Comparison of ENCODE assay signal across 7 cellular contexts in genomic region chr7:3162798-3163197, GRCh38.
DNase-seq lines count a peak whose midpoint lies in the region; ATAC-seq, FAIRE-seq and TF ChIP-seq lines count a peak whose summit lies in the region.
"Not testable (repeated sequence)": the region's sequence is repeated elsewhere in the genome, so short reads cannot be mapped to it uniquely, and the experiment has no call there.

No MANE protein-coding gene starts in this region.

- POLR2A ChIA-PET in HEK293 (lab: Yijun Ruan, JAX); H1 (lab: Charles Lee; ENCODE audit: partially characterized antibody); HepG2 (lab: Yijun Ruan, JAX): not testable (repeated sequence)
- POLR2A ChIA-PET in K562 (lab: Yijun Ruan, JAX): interaction anchor here (0.5 kb wide), 1 partner anchor 46 kb away, joined by 3 read pairs; no protein-coding TSS in a partner anchor

- peaks cover 37% of the 10 kb centered on the region for H3K4me1 Mint-ChIP-seq in neural progenitor cell

- H2BK5ac ChIP-seq in H1 (ENCODE audit: low read depth, low read length): not testable (repeated sequence)

- not testable (repeated sequence) for H3K14ac ChIP-seq in H1 (ENCODE audit: insufficient read length)

- H3K27ac ChIP-seq in HEK293 (ENCODE audit: extremely low read depth, low read depth, low read length); K562 (ENCODE audit: extremely low read depth, low read depth, low read length); H1 (ENCODE audit: low read depth, low read length); HepG2 (ENCODE audit: extremely low read length, insufficient read depth, low read length); neural progenitor cell: not testable (repeated sequence)
- H3K27ac ChIP-seq in VCaP (peak overlapping the region; percentile 76; the same call in 1 of the 2 replicates), cardiac muscle cell (peak overlapping the region; percentile 97)

- not testable (repeated sequence) for H3K56ac ChIP-seq in H1 (replicated peaks; ENCODE audit: insufficient read length, low read depth, low read length)

- H3K4me2 ChIP-seq in K562 (ENCODE audit: insufficient read depth, low read length); H1 (ENCODE audit: insufficient read depth in 1 of 2, low read depth in 2 of 2, low read length in 2 of 2); HepG2 (ENCODE audit: low read depth, low read length); neural progenitor cell: not testable (repeated sequence)

- not testable (repeated sequence) for H3K23me2 ChIP-seq in H1 (ENCODE audit: low read depth, low read length)

- H3K79me1 ChIP-seq in H1 (ENCODE audit: low read depth, low read length): not testable (repeated sequence)

- not testable (repeated sequence) for H3K9me3 ChIP-seq in HEK293 (ENCODE audit: control insufficient read depth, insufficient read depth, low read depth, low read length); K562 (replicated peaks; ENCODE audit: control insufficient read depth, insufficient read depth, low read depth, low read length); H1 (ENCODE audit: insufficient read depth in 2 of 2, low read depth in 1 of 2, low read length in 1 of 2); cardiac muscle cell (ENCODE audit: low read depth); HepG2 (ENCODE audit: low read length); neural progenitor cell (ENCODE audit: low read depth)

- not testable (repeated sequence) for TF ChIP-seq CTCF in HEK293 (tag by site-specific recombination; IDR thresholded peaks at IDR 0.05); VCaP (conservative IDR thresholded peaks at IDR 0.05); K562 (IDR thresholded peaks at IDR 0.05 in 2 of 3, conservative IDR thresholded peaks at IDR 0.05 in 1 of 3; ENCODE audit: insufficient read depth in 2 of 3, low read depth in 1 of 3, low read length in 3 of 3); H1 (IDR thresholded peaks at IDR 0.05; ENCODE audit: control extremely low read depth in 1 of 3, insufficient read depth in 1 of 3, low read depth in 1 of 3, low read length in 3 of 3); cardiac muscle cell (IDR thresholded peaks at IDR 0.05; ENCODE audit: low read depth, low read length); HepG2 (CRISPR knock-in tag; IDR thresholded peaks at IDR 0.05); neural progenitor cell (IDR thresholded peaks at IDR 0.05)

- not testable (repeated sequence) for H3K9me1 ChIP-seq in K562 (ENCODE audit: control insufficient read depth, insufficient read depth, low read length)

- H2BK20ac ChIP-seq in H1 (ENCODE audit: low read length): peak overlapping the region; percentile 29; the same call in 1 of the 2 replicates

- H2AK5ac ChIP-seq in H1 (ENCODE audit: low read depth, low read length): not testable (repeated sequence)

- not testable (repeated sequence) for ATAC-seq in K562, HepG2

- H2BK15ac ChIP-seq in H1 (ENCODE audit: low read length): not testable (repeated sequence)

- FAIRE-seq in K562 (lab: Jason Lieb, UNC); H1 (lab: Jason Lieb, UNC); HepG2 (lab: Jason Lieb, UNC): not testable (repeated sequence)

- not testable (repeated sequence) for H3K36me3 Mint-ChIP-seq in neural progenitor cell

- in situ Hi-C loops in K562 (cut with MboI); HepG2 (cut with HindIII; ENCODE audit: extremely low pct_ligation_motif_present, low pct_unique_long_range_greater_than_20kb): not testable (repeated sequence)

- intact Hi-C loops in K562 (cut with micrococcal nuclease); HepG2 (cut with micrococcal nuclease; ENCODE audit: unreplicated experiment): not testable (repeated sequence)

- not testable (repeated sequence) for H4K8ac ChIP-seq in H1 (ENCODE audit: extremely low read depth, insufficient read depth, low read length)

- H3K36me3 ChIP-seq in HEK293 (ENCODE audit: control insufficient read depth in 2 of 2, insufficient read depth in 1 of 2, low read length in 2 of 2); K562 (ENCODE audit: control insufficient read depth, insufficient read depth, low read length); H1 (ENCODE audit: control insufficient read depth in 2 of 4, insufficient read depth in 4 of 4, low read length in 3 of 4); cardiac muscle cell; HepG2 (replicated peaks in 1 of 2; ENCODE audit: control insufficient read depth in 1 of 2, insufficient read depth in 2 of 2, low read length in 2 of 2); neural progenitor cell: not testable (repeated sequence)

- H3K79me2 ChIP-seq in K562 (ENCODE audit: control insufficient read depth, insufficient read depth, low read length); H1 (ENCODE audit: control insufficient read depth in 1 of 2, insufficient read depth in 2 of 2, low read length in 2 of 2); HepG2 (ENCODE audit: insufficient read depth, low read length); neural progenitor cell (ENCODE audit: low read depth): not testable (repeated sequence)

- not testable (repeated sequence) for H3F3A ChIP-seq in neural progenitor cell (ENCODE audit: low read depth)

- H4K5ac ChIP-seq in H1 (ENCODE audit: insufficient read length, low read depth, low read length): not testable (repeated sequence)

- 37% methylated on average over 4 of the region's 4 CpGs for WGBS in K562 (ENCODE audit: insufficient coverage, low coverage, missing lambda C conversion rate)
- WGBS in H1 (ENCODE audit: extremely low coverage in 1 of 2, insufficient coverage in 1 of 2, insufficient read length in 1 of 2, insufficient replicate concordance in 2 of 2, low coverage in 1 of 2, low lambda C conversion rate in 2 of 2, missing lambda C conversion rate in 1 of 2), 2 experiments: 96% methylated on average over 4 of the region's 4 CpGs; no CpG with 5 or more reads in 1 of the 2 experiments
- WGBS in HepG2 (ENCODE audit: low lambda C conversion rate): 84% methylated on average over 4 of the region's 4 CpGs

- H3K4me3 ChIP-seq in HEK293 (ENCODE audit: low read depth, low read length); K562; H1 (ENCODE audit: extremely low read depth in 1 of 4, insufficient read depth in 2 of 4, low read depth in 3 of 4, low read length in 4 of 4); cardiac muscle cell; HepG2 (replicated peaks in 1 of 3; ENCODE audit: insufficient read depth in 1 of 3, low read depth in 2 of 3, low read length in 3 of 3); neural progenitor cell: not testable (repeated sequence)

- CTCF ChIA-PET in HEK293 (lab: Yijun Ruan, JAX): interaction anchor here (0.6 kb wide), 1 partner anchor 26 kb away, joined by 4 read pairs; no protein-coding TSS in a partner anchor
- CTCF ChIA-PET in K562 (lab: Yijun Ruan, JAX; ENCODE audit: low intra/inter-chr PET ratio): interaction anchor here (0.7 kb wide), 1 partner anchor 279 kb away, joined by 4 read pairs; no protein-coding TSS in a partner anchor
- CTCF ChIA-PET in H1 (lab: Charles Lee; ENCODE audit: partially characterized antibody): interaction anchor here (0.6 to 2.0 kb wide), 11 partner anchors 9 to 411 kb away, joined by 3 to 8 read pairs (median 4); no protein-coding TSS in a partner anchor
- CTCF ChIA-PET in HepG2 (lab: Yijun Ruan, JAX; ENCODE audit: low intra/inter-chr PET ratio, low total read pairs): interaction anchor here (1.3 kb wide), 1 partner anchor 38 kb away, joined by 4 read pairs; no protein-coding TSS in a partner anchor

- not testable (repeated sequence) for H3K23ac ChIP-seq in H1 (ENCODE audit: insufficient read length)

- H3K27ac Mint-ChIP-seq in neural progenitor cell: peak overlapping the region; percentile 33

- not testable (repeated sequence) for H3K4ac ChIP-seq in H1 (replicated peaks; ENCODE audit: insufficient read length, low read depth, low read length)

- not testable (repeated sequence) for H3K4me1 ChIP-seq in HEK293 (ENCODE audit: control insufficient read depth, insufficient read depth, low read length); K562 (replicated peaks in 1 of 2; ENCODE audit: control insufficient read depth in 2 of 2, insufficient read depth in 2 of 2, low read length in 2 of 2); H1 (replicated peaks in 1 of 4; ENCODE audit: control insufficient read depth in 3 of 4, insufficient read depth in 4 of 4, low read length in 3 of 4)
- H3K4me1 ChIP-seq in cardiac muscle cell (ENCODE audit: low read depth) (peaks cover 28% of the 10 kb centered on the region), HepG2 (ENCODE audit: insufficient read depth, low read length) (peaks cover 42% of the 10 kb centered on the region), neural progenitor cell (peaks cover 15% of the 10 kb centered on the region)

- not testable (repeated sequence) for DNase-seq in K562 (ENCODE audit: extremely low read depth in 1 of 4, low spot score in 3 of 4); H1 (ENCODE audit: low read depth in 1 of 2, low spot score in 2 of 2); cardiac muscle cell (ENCODE audit: low read depth in 1 of 2, low spot score in 1 of 2); HepG2 (ENCODE audit: low spot score); neural progenitor cell (ENCODE audit: low spot score)

- not testable (repeated sequence) for H2BK12ac ChIP-seq in H1 (ENCODE audit: low read depth, low read length)

- peaks cover 2 to 39% of the 10 kb centered on the region in 2 experiments; a peak in 3 of 5 replicates for H3K27me3 ChIP-seq in K562 (ENCODE audit: control insufficient read depth in 2 of 2, insufficient read depth in 2 of 2, low read length in 2 of 2)
- H3K27me3 ChIP-seq in H1 (replicated peaks in 1 of 4; ENCODE audit: control insufficient read depth in 3 of 4, extremely low read depth in 1 of 4, insufficient read depth in 3 of 4, low read length in 3 of 4); cardiac muscle cell; HepG2 (ENCODE audit: control insufficient read depth in 1 of 2, insufficient read depth in 2 of 2, low read length in 2 of 2); neural progenitor cell: not testable (repeated sequence)

- not testable (repeated sequence) for TF ChIP-seq RAD21 in K562 (CRISPR knock-in tag; conservative IDR thresholded peaks at IDR 0.05 in 1 of 2, IDR thresholded peaks at IDR 0.05 in 1 of 2); H1 (IDR thresholded peaks at IDR 0.05 in 1 of 2, conservative IDR thresholded peaks at IDR 0.05 in 1 of 2; ENCODE audit: low read depth in 2 of 2, low read length in 2 of 2); HepG2 (CRISPR knock-in tag; IDR thresholded peaks at IDR 0.05)

- H3K4me3 Mint-ChIP-seq in neural progenitor cell: not testable (repeated sequence)

- H3K9me3 Mint-ChIP-seq in neural progenitor cell: peaks cover 14% of the 10 kb centered on the region

- H4K91ac ChIP-seq in H1 (replicated peaks; ENCODE audit: insufficient read length, low read length): not testable (repeated sequence)

- not testable (repeated sequence) for H3K9ac ChIP-seq in K562 (ENCODE audit: insufficient read depth in 1 of 2, low read depth in 2 of 2, low read length in 2 of 2); H1 (replicated peaks in 1 of 4; ENCODE audit: extremely low read depth in 1 of 4, low read depth in 3 of 4, low read length in 3 of 4); HepG2 (ENCODE audit: insufficient read depth, low read depth, low read length); neural progenitor cell

- H4K20me1 ChIP-seq in K562 (replicated peaks; ENCODE audit: control insufficient read depth, insufficient read depth, low read length); H1 (replicated peaks in 1 of 2; ENCODE audit: control insufficient read depth in 1 of 2, insufficient read depth in 2 of 2, low read length in 2 of 2); HepG2 (ENCODE audit: insufficient read depth, low read length); neural progenitor cell (ENCODE audit: low read depth): not testable (repeated sequence)

- BruUV-seq in K562 (replicated peaks; lab: Mats Ljungman, UMichigan); HepG2 (replicated peaks; lab: Mats Ljungman, UMichigan): not testable (repeated sequence)

- H2BK120ac ChIP-seq in H1 (replicated peaks; ENCODE audit: low read depth, low read length): not testable (repeated sequence)

- not testable (repeated sequence) for TF ChIP-seq POLR2A in K562 (conservative IDR thresholded peaks at IDR 0.05); H1 (IDR thresholded peaks at IDR 0.05; ENCODE audit: control extremely low read depth in 1 of 2, low read depth in 2 of 2, low read length in 2 of 2); HepG2 (IDR thresholded peaks at IDR 0.05; ENCODE audit: insufficient read depth in 1 of 2, low read depth in 2 of 2, low read length in 2 of 2)

- not testable (repeated sequence) for TF ChIP-seq EP300 in K562 (IDR thresholded peaks at IDR 0.05; ENCODE audit: low read length); H1 (IDR thresholded peaks at IDR 0.05; ENCODE audit: borderline replicate concordance in 1 of 2, low read depth in 2 of 2, low read length in 2 of 2); HepG2 (IDR thresholded peaks at IDR 0.05; ENCODE audit: low read depth in 2 of 2, low read length in 2 of 2); HepG2 (CRISPR knock-in tag; IDR thresholded peaks at IDR 0.05; ENCODE audit: borderline replicate concordance)

- H3K27me3 Mint-ChIP-seq in neural progenitor cell (ENCODE audit: insufficient read depth, low read depth): not testable (repeated sequence)

- not testable (repeated sequence) for H2AFZ ChIP-seq in K562 (ENCODE audit: low read depth, low read length); H1 (ENCODE audit: low read length); HepG2 (ENCODE audit: low read length); neural progenitor cell (replicated peaks)

- H3K18ac ChIP-seq in H1 (ENCODE audit: extremely low read depth, low read length): not testable (repeated sequence)
